Comparison of ENCODE assay signal across 21 cellular contexts in genomic region chr4:80732010-80732409, GRCh38.
A peak's percentile ranks its signal among the peaks of the same experiment; 100 is the strongest.
DNase-seq lines count a peak whose midpoint lies in the region; FAIRE-seq and TF ChIP-seq lines count a peak whose summit lies in the region.
"Had no signal": no experiment of that assay in that cellular context is flagged by ENCODE, and none has a peak within 500 bp of the region (broad histone marks: within the 10 kb centered on the region; RNA-seq: fewer than 3 reads in every experiment).

No MANE protein-coding gene starts in this region.

- peaks cover 2% of the 10 kb centered on the region; the same call in 1 of the 2 replicates for H3K27me3 Mint-ChIP-seq in HFFc6 (ENCODE audit: insufficient read depth)
- H3K27me3 Mint-ChIP-seq: activated CD4-positive, alpha-beta memory T cell treated with anti-CD3 and anti-CD28 coated beads, Interleukin-2, amount 10 ng/mL, durations not matched to agents 7 days and 5 days; dendritic cell treated with granulocyte-macrophage colony-stimulating factor and Interleukin-4, amounts not matched to agents 40 ng/mL and 50 ng/mL, for 4 days; naive thymus-derived CD8-positive, alpha-beta T cell had no signal

- FAIRE-seq in urothelium cell line (lab: Jason Lieb, UNC): no peak

- H3K27ac ChIP-seq in SJCRH30: no peak overlapping the region
- H3K27ac ChIP-seq: BLaER1 treated with 17β-estradiol and CSF1 and Interleukin-3, amounts not matched to agents 10 nM and 100 nM; body of pancreas; WERI-Rb-1 had no signal

- DNase-seq in HFFc6 (peak; percentile 56), RPMI7951 (ENCODE audit: low read depth) (peak; percentile 4), fibroblast of villous mesenchyme (ENCODE audit: low read depth) (peak; percentile 7), urothelium cell line (ENCODE audit: low spot score) (peak; percentile 2), Kasumi-1 (lab: John Stamatoyannopoulos, UW) (no peak), SJCRH30 (no peak), cortex of kidney (lab: John Stamatoyannopoulos, UW) (no peak)
- DNase-seq: activated CD4-positive, alpha-beta memory T cell treated with anti-CD3 and anti-CD28 coated beads, Interleukin-2, amount 10 ng/mL, durations not matched to agents 7 days and 5 days; activated naive CD4-positive, alpha-beta T cell treated with anti-CD3 and anti-CD28 coated beads for 36 hours; activated T-cell treated with anti-CD3 and anti-CD28 coated beads, Interleukin-2, amount 50 U/mL, for 1 hour; body of pancreas; DMS153; head of caudate nucleus; naive thymus-derived CD8-positive, alpha-beta T cell; NCI-H345; SHP77 treated with DMSO at 0.1 percent for 48 hours; stimulated activated CD4-positive, alpha-beta T cell treated with anti-CD3 and anti-CD28 coated beads, Interleukin-4, amount 100 ng/mL, for 1 hour; T-helper 17 cell; WERI-Rb-1 had no signal

- no peaks in the 10 kb centered on the region for H3K9me3 Mint-ChIP-seq in HFFc6
- H3K9me3 Mint-ChIP-seq: activated CD4-positive, alpha-beta memory T cell treated with anti-CD3 and anti-CD28 coated beads, Interleukin-2, amount 10 ng/mL, durations not matched to agents 7 days and 5 days had no signal

- H3K4me3 ChIP-seq in fibroblast of villous mesenchyme (ENCODE audit: low read depth, low read length) (no peak overlapping the region), SJCRH30 (no peak overlapping the region)
- H3K4me3 ChIP-seq: BLaER1 treated with 17β-estradiol and CSF1 and Interleukin-3, amounts not matched to agents 10 nM and 100 nM; body of pancreas had no signal

- H3K36me3 Mint-ChIP-seq in HFFc6 (ENCODE audit: low read depth): no peaks in the 10 kb centered on the region

- peaks cover 16% of the 10 kb centered on the region for H3K4me1 Mint-ChIP-seq in HFFc6 (ENCODE audit: low read depth)
- H3K4me1 Mint-ChIP-seq: activated CD4-positive, alpha-beta memory T cell treated with anti-CD3 and anti-CD28 coated beads, Interleukin-2, amount 10 ng/mL, durations not matched to agents 7 days and 5 days; T-helper 17 cell had no signal

- no peaks in the 10 kb centered on the region for H3K4me1 ChIP-seq in SJCRH30
- H3K4me1 ChIP-seq: BLaER1 treated with 17β-estradiol and CSF1 and Interleukin-3, amounts not matched to agents 10 nM and 100 nM; body of pancreas had no signal

- no peak overlapping the region for H3K4me3 Mint-ChIP-seq in HFFc6
- H3K4me3 Mint-ChIP-seq: activated CD4-positive, alpha-beta memory T cell treated with anti-CD3 and anti-CD28 coated beads, Interleukin-2, amount 10 ng/mL, durations not matched to agents 7 days and 5 days; activated naive CD4-positive, alpha-beta T cell treated with anti-CD3 and anti-CD28 coated beads for 36 hours; dendritic cell treated with granulocyte-macrophage colony-stimulating factor and Interleukin-4, amounts not matched to agents 40 ng/mL and 50 ng/mL, for 4 days; naive thymus-derived CD8-positive, alpha-beta T cell; T-helper 17 cell had no signal

- no peaks in the 10 kb centered on the region for H3K9me3 ChIP-seq in SJCRH30 (replicated peaks)
- H3K9me3 ChIP-seq: BLaER1 treated with 17β-estradiol and CSF1 and Interleukin-3, amounts not matched to agents 10 nM and 100 nM; body of pancreas had no signal

- H3K36me3 ChIP-seq in SJCRH30: no peaks in the 10 kb centered on the region
- H3K36me3 ChIP-seq: BLaER1 treated with 17β-estradiol and CSF1 and Interleukin-3, amounts not matched to agents 10 nM and 100 nM; WERI-Rb-1 had no signal

- TF ChIP-seq CTCF in HFFc6 (IDR thresholded peaks at IDR 0.05) (no peak), fibroblast of villous mesenchyme (IDR thresholded peaks at IDR 0.05; ENCODE audit: insufficient read depth, low read depth, low read length) (no peak)

- no peak overlapping the region for H3K27ac Mint-ChIP-seq in HFFc6
- H3K27ac Mint-ChIP-seq: activated CD4-positive, alpha-beta memory T cell treated with anti-CD3 and anti-CD28 coated beads, Interleukin-2, amount 10 ng/mL, durations not matched to agents 7 days and 5 days; activated naive CD4-positive, alpha-beta T cell treated with anti-CD3 and anti-CD28 coated beads for 36 hours; dendritic cell treated with granulocyte-macrophage colony-stimulating factor and Interleukin-4, amounts not matched to agents 40 ng/mL and 50 ng/mL, for 4 days; T-helper 17 cell had no signal

- H3K27me3 ChIP-seq in SJCRH30: no peaks in the 10 kb centered on the region
- H3K27me3 ChIP-seq: BLaER1 treated with 17β-estradiol and CSF1 and Interleukin-3, amounts not matched to agents 10 nM and 100 nM; body of pancreas had no signal

Comparison
In these comparisons a context has a peak if more than half of its experiments do, and no peak if none do; other contexts are left out.
1. DNase-seq: peak in HFFc6 (single experiment), RPMI7951 (single experiment), fibroblast of villous mesenchyme (single experiment) and urothelium cell line (single experiment); none in Kasumi-1 (0 of 2), SJCRH30 (0 of 2) and cortex of kidney (single experiment).